ENCODE assay signal across 19 cellular contexts in genomic region chr11:115887316-115887715, GRCh38.
"Had no signal": no experiment of that assay in that cellular context is flagged by ENCODE, and none has a peak within 500 bp of the region (broad histone marks: within the 10 kb centered on the region; RNA-seq: fewer than 3 reads in every experiment).

No MANE protein-coding gene starts in this region.

- H3K4me3 ChIP-seq: Peyer's patch, SJSA1 had no signal

- H3K4me2 ChIP-seq: KMS-11 had no signal

- H3K27me3 ChIP-seq: Peyer's patch, SJSA1 had no signal

- ATAC-seq: activated CD4-positive, CD25-positive, alpha-beta regulatory T cell treated with anti-CD3 and anti-CD28 coated beads, Interleukin-2, amount 50 U/mL, for 24 hours; activated CD8-positive, alpha-beta T cell treated with anti-CD3 and anti-CD28 coated beads for 36 hours had no signal

- DNase-seq: activated CD4-positive, alpha-beta T cell treated with anti-CD3 and anti-CD28 coated beads for 4 hours; activated CD8-positive, alpha-beta T cell treated with anti-CD3 and anti-CD28 coated beads for 36 hours; activated effector memory CD4-positive, alpha-beta T cell treated with Interleukin-2 at 50 U/mL for 16 hours; activated naive CD4-positive, alpha-beta T cell treated with Interleukin-2 at 50 U/mL for 16 hours; activated T-cell treated with anti-CD3 and anti-CD28 coated beads, Interleukin-2, amount 50 U/mL, for 24 hours; amygdala; NCI-H1092; NCI-H1436 treated with DMSO at 0.1 percent for 48 hours; NCI-H187; NCI-H2081; NCI-H2171 treated with DMSO at 0.1 percent for 48 hours; NCI-H226; NCI-H526; OCI-M1; Peyer's patch; SHP77 had no signal

- H3K9ac ChIP-seq: KMS-11 had no signal

- H3K36me3 ChIP-seq: Peyer's patch, SJSA1 had no signal

- H3K9me3 ChIP-seq: Peyer's patch, SJSA1 had no signal

- H3K27ac ChIP-seq: KMS-11, Peyer's patch, SJSA1 had no signal
